In genomic region chr16:69443809-69444611, GRCh38 we compare ENCODE assay signal across 8 cellular contexts. TPM values are rescaled to one million over a fixed set of nuclear protein-coding genes. Genes with fewer than 3 reads are reported as not detected.
A peak's percentile ranks its signal among the peaks of the same experiment; 100 is the strongest.
DNase-seq lines count a peak whose midpoint lies in the region; ATAC-seq and TF ChIP-seq lines count a peak whose summit lies in the region.

No MANE protein-coding gene starts in this region.

- POLR2A ChIA-PET in HCT116 (lab: Charles Lee) = interaction anchor here (1.2 kb wide), 1 partner anchor 10 kb away, joined by 4 read pairs; no protein-coding TSS in a partner anchor
- POLR2A ChIA-PET in activated CD4-positive, alpha-beta memory T cell treated with anti-CD3 and anti-CD28 coated beads, Interleukin-2, amount 10 ng/mL, durations not matched to agents 7 days and 5 days (lab: Charles Lee) = interaction anchor here (0.6 to 3.4 kb wide), 6 partner anchors 12 to 318 kb away, joined by 3 to 21 read pairs (median 4); partner anchors contain the start of genes CYB5B, NFAT5, NOB1 and WWP2

- ATAC-seq in HCT116 = peak; percentile 41
- ATAC-seq in HG02759 (IDR thresholded peaks at IDR 0.05; ENCODE audit: unreplicated experiment) = no peak
- ATAC-seq in HG03565 (IDR thresholded peaks at IDR 0.05; ENCODE audit: unreplicated experiment) = no peak

- CTCF ChIA-PET in HCT116 (lab: Charles Lee) = interaction anchor here (1.2 to 1.8 kb wide), 2 partner anchors 47 to 48 kb away, joined by 5 to 6 read pairs; no protein-coding TSS in a partner anchor
- CTCF ChIA-PET in activated CD4-positive, alpha-beta memory T cell treated with anti-CD3 and anti-CD28 coated beads, Interleukin-2, amount 10 ng/mL, durations not matched to agents 7 days and 5 days (lab: Charles Lee) = interaction anchor here (0.7 to 1.9 kb wide), 5 partner anchors 10 to 311 kb away, joined by 3 to 5 read pairs (median 3); partner anchors contain the start of gene NOB1

- TF ChIP-seq POLR2A in HCT116 (IDR thresholded peaks at IDR 0.05; ENCODE audit: borderline replicate concordance, extremely low read depth, insufficient read depth, insufficient read length) = no peak

- H3K79me2 ChIP-seq in HCT116 (ENCODE audit: insufficient read depth, low read length) = peaks cover 100% of the 10 kb centered on the region

- peaks cover 46% of the 10 kb centered on the region for H3K36me3 Mint-ChIP-seq in activated CD4-positive, alpha-beta memory T cell treated with anti-CD3 and anti-CD28 coated beads, Interleukin-2, amount 10 ng/mL, durations not matched to agents 7 days and 5 days (ENCODE audit: low read depth)

- no peak for DNase-seq in HCT116 (ENCODE audit: low read depth, low spot score)
- DNase-seq in activated CD4-positive, alpha-beta memory T cell treated with anti-CD3 and anti-CD28 coated beads, Interleukin-2, amount 10 ng/mL, durations not matched to agents 7 days and 5 days = peak; percentile 44
- peak; percentile 60 for DNase-seq in fibroblast of mammary gland (ENCODE audit: low read depth)
- peak; percentile 29 for DNase-seq in pons (ENCODE audit: low spot score)
- no peak for DNase-seq in DMS 273 treated with DMSO at 0.1 percent for 48 hours (lab: John Stamatoyannopoulos, UW)
- DNase-seq in LoVo (ENCODE audit: low spot score) = no peak

- no peak for TF ChIP-seq RAD21 in HCT116 (IDR thresholded peaks at IDR 0.05; ENCODE audit: low read depth)

- no peaks in the 10 kb centered on the region for H3K9me3 Mint-ChIP-seq in activated CD4-positive, alpha-beta memory T cell treated with anti-CD3 and anti-CD28 coated beads, Interleukin-2, amount 10 ng/mL, durations not matched to agents 7 days and 5 days

- H3K9me2 ChIP-seq in HCT116 (ENCODE audit: insufficient read depth) = no peaks in the 10 kb centered on the region

- no peaks in the 10 kb centered on the region for H4K20me1 ChIP-seq in HCT116 (ENCODE audit: insufficient read depth)

- H3K4me2 ChIP-seq in HCT116 (ENCODE audit: low read length) = peak overlapping the region; percentile 28

- H3K27ac Mint-ChIP-seq in activated CD4-positive, alpha-beta memory T cell treated with anti-CD3 and anti-CD28 coated beads, Interleukin-2, amount 10 ng/mL, durations not matched to agents 7 days and 5 days = peak overlapping the region; percentile 86

- TF ChIP-seq CTCF in HCT116 (IDR thresholded peaks at IDR 0.05 in 2 of 3, conservative IDR thresholded peaks at IDR 0.05 in 1 of 3; ENCODE audit: borderline replicate concordance in 1 of 3, insufficient read depth in 1 of 3, low read depth in 2 of 3, low read length in 2 of 3) = no peak
- no peak for TF ChIP-seq CTCF in fibroblast of mammary gland (conservative IDR thresholded peaks at IDR 0.05; ENCODE audit: control insufficient read depth, insufficient read depth, low read depth, low read length)

- no peaks in the 10 kb centered on the region for H3K9me3 ChIP-seq in HCT116 (ENCODE audit: control insufficient read depth in 1 of 2, insufficient read depth in 1 of 2, low read depth in 1 of 2, low read length in 2 of 2)

- H3K4me1 Mint-ChIP-seq in activated CD4-positive, alpha-beta memory T cell treated with anti-CD3 and anti-CD28 coated beads, Interleukin-2, amount 10 ng/mL, durations not matched to agents 7 days and 5 days = peaks cover 35% of the 10 kb centered on the region

- H2AFZ ChIP-seq in HCT116 (ENCODE audit: low read depth, low read length, poor library complexity, severe bottlenecking) = no peak overlapping the region

- peaks cover 17 to 35% of the 10 kb centered on the region in 2 experiments for H3K36me3 ChIP-seq in HCT116 (ENCODE audit: control insufficient read depth in 1 of 2, insufficient read depth in 2 of 2, low read length in 2 of 2)

- peak overlapping the region; percentile 57 for H3K27ac ChIP-seq in HCT116 (ENCODE audit: low read depth, low read length)

- H3K9ac ChIP-seq in HCT116 (ENCODE audit: low read length) = peak overlapping the region; percentile 5; the same call in 1 of the 2 replicates

- peak overlapping the region; percentile 73 for H3K4me3 Mint-ChIP-seq in activated CD4-positive, alpha-beta memory T cell treated with anti-CD3 and anti-CD28 coated beads, Interleukin-2, amount 10 ng/mL, durations not matched to agents 7 days and 5 days

- no peaks in the 10 kb centered on the region for H3K27me3 Mint-ChIP-seq in activated CD4-positive, alpha-beta memory T cell treated with anti-CD3 and anti-CD28 coated beads, Interleukin-2, amount 10 ng/mL, durations not matched to agents 7 days and 5 days

- RAD21 ChIA-PET in HCT116 (lab: Charles Lee; ENCODE audit: low non-redundant PET in 1 of 2, low total read pairs in 2 of 2, uncharacterized antibody in 2 of 2, unreplicated experiment in 2 of 2) = no interaction called here

- no TSS peak for BruUV-seq in HCT116 (replicated peaks; lab: Mats Ljungman, UMichigan)

- H3K27me3 ChIP-seq in HCT116 (ENCODE audit: insufficient read depth, low read length) = no peaks in the 10 kb centered on the region

- H3K4me3 ChIP-seq in HCT116 (replicated peaks in 1 of 2; ENCODE audit: low read depth in 1 of 2, low read length in 2 of 2) = no peak overlapping the region
- H3K4me3 ChIP-seq in fibroblast of mammary gland (ENCODE audit: control insufficient read depth, low read depth, low read length) = no peak overlapping the region

- intact Hi-C loops in HCT116 (cut with micrococcal nuclease) = no loop called here

- peaks cover 72 to 89% of the 10 kb centered on the region in 2 experiments for H3K4me1 ChIP-seq in HCT116 (ENCODE audit: control insufficient read depth in 1 of 2, insufficient read depth in 2 of 2, low read length in 2 of 2)

TF ChIP-seq in HCT116, 20 proteins besides CTCF, POLR2A, EP300 and RAD21:
- TF ChIP-seq REST (IDR thresholded peaks at IDR 0.05; ENCODE audit: low read depth) = no peak
- TF ChIP-seq ELF1 (IDR thresholded peaks at IDR 0.05; ENCODE audit: borderline replicate concordance, low read depth) = no peak
- TF ChIP-seq EZH2phosphoT487 (IDR thresholded peaks at IDR 0.05; ENCODE audit: borderline replicate concordance) = no peak
- no peak for TF ChIP-seq MAX (IDR thresholded peaks at IDR 0.05)
- TF ChIP-seq CEBPB (IDR thresholded peaks at IDR 0.05; ENCODE audit: low read depth) = no peak
- TF ChIP-seq SP1 (IDR thresholded peaks at IDR 0.05; ENCODE audit: low read depth) = no peak
- no peak for TF ChIP-seq FOSL1 (IDR thresholded peaks at IDR 0.05; ENCODE audit: low read depth)
- TF ChIP-seq ZFX (IDR thresholded peaks at IDR 0.05) = no peak

RNA-seq across cellular contexts. Expression of gene CYB5B, which starts 19.6 kb away (rescaled TPM):
- 689 TPM for total RNA-seq in HCT116 (2021; ENCODE audit: unreplicated experiment)
- polyA plus RNA-seq in HCT116 (2012) = 259 and 345 TPM in 2 replicates
- total RNA-seq in activated CD4-positive, alpha-beta memory T cell treated with anti-CD3 and anti-CD28 coated beads, Interleukin-2, amount 10 ng/mL, durations not matched to agents 7 days and 5 days = 100 to 1,000 TPM; 149 to 152 TPM

RNA-seq across cellular contexts. Expression of gene TERF2, which starts 58.2 kb away (rescaled TPM):
- 69.9 TPM for total RNA-seq in HCT116 (2021; ENCODE audit: unreplicated experiment)
- 21.3 and 32.8 TPM in 2 replicates for polyA plus RNA-seq in HCT116 (2012)
- 10 to 100 TPM; 40.4 to 40.8 TPM for total RNA-seq in activated CD4-positive, alpha-beta memory T cell treated with anti-CD3 and anti-CD28 coated beads, Interleukin-2, amount 10 ng/mL, durations not matched to agents 7 days and 5 days

Comparison
In these comparisons a context has a peak if more than half of its experiments do, and no peak if none do; other contexts are left out.
1. DNase-seq: peak in activated CD4-positive, alpha-beta memory T cell treated with anti-CD3 and anti-CD28 coated beads, Interleukin-2, amount 10 ng/mL, durations not matched to agents 7 days and 5 days (single experiment), fibroblast of mammary gland (single experiment) and pons (single experiment); none in HCT116 (single experiment), DMS 273 treated with DMSO at 0.1 percent for 48 hours (single experiment) and LoVo (single experiment).